8 cellular contexts compared by ENCODE assay signal in genomic region chr12:93784339-93785086, GRCh38.
A peak's percentile ranks its signal among the peaks of the same experiment; 100 is the strongest.
DNase-seq lines count a peak whose midpoint lies in the region; ATAC-seq and TF ChIP-seq lines count a peak whose summit lies in the region.

No MANE protein-coding gene starts in this region.

- intact Hi-C loops in Panc1 (cut with micrococcal nuclease; ENCODE audit: unreplicated experiment) (no loop called here), MCF 10A (cut with micrococcal nuclease) (no loop called here), left lung (cut with DNase I) (no loop called here)

- no peaks in the 10 kb centered on the region for H3K9me3 Mint-ChIP-seq in MCF 10A (ENCODE audit: unreplicated experiment)

- CTCF ChIA-PET in Panc1 (lab: Charles Lee) (interaction anchor here (0.6 to 1.0 kb wide), 3 partner anchors 17 to 261 kb away, joined by 3 to 6 read pairs (median 5); no protein-coding TSS in a partner anchor), MCF 10A (lab: Yijun Ruan, JAX) (interaction anchor here (0.5 to 4.0 kb wide), 11 partner anchors 9 to 894 kb away, joined by 3 to 29 read pairs (median 4); no protein-coding TSS in a partner anchor)

- in situ Hi-C loops in Panc1 (cut with HindIII; ENCODE audit: low pct_unique_long_range_greater_than_20kb, low sequenced_read_pairs), result no loop called here

- H3K27me3 ChIP-seq in Panc1 (ENCODE audit: control insufficient read depth, insufficient read depth, low read length) (no peaks in the 10 kb centered on the region), left lung (no peaks in the 10 kb centered on the region)

- H3K4me3 ChIP-seq in Panc1 (ENCODE audit: low read depth in 2 of 2, low read length in 2 of 2), result no peak overlapping the region
- H3K4me3 ChIP-seq in left lung, result no peak overlapping the region

- DNase-seq in Panc1 (ENCODE audit: low read depth, low spot score), result no peak
- DNase-seq in MCF 10A (ENCODE audit: unreplicated experiment), result peak; percentile 49
- no peak for DNase-seq in left lung
- DNase-seq in substantia nigra (lab: John Stamatoyannopoulos, UW), result peak in 7 of 49 donors; percentile 5 to 30 (median 15)
- no peak for DNase-seq in HuH-7 (ENCODE audit: low spot score)
- DNase-seq in SHP77 treated with DMSO at 0.1 percent for 48 hours (lab: John Stamatoyannopoulos, UW), result no peak

- no TSS peak for BruUV-seq in Panc1 (replicated peaks; lab: Mats Ljungman, UMichigan)
- TSS peak; percentile 91 for BruUV-seq in MCF 10A (replicated peaks; lab: Mats Ljungman, UMichigan)

- H3K4me1 Mint-ChIP-seq in MCF 10A (ENCODE audit: insufficient read depth, unreplicated experiment), result peaks cover 24% of the 10 kb centered on the region

- TF ChIP-seq CTCF in Panc1 (IDR thresholded peaks at IDR 0.05), result no peak
- TF ChIP-seq CTCF in MCF 10A (IDR thresholded peaks at IDR 0.05; ENCODE audit: unreplicated experiment), result no peak
- TF ChIP-seq CTCF in left lung (IDR thresholded peaks at IDR 0.05), result no peak

- ATAC-seq in GM18907 (IDR thresholded peaks at IDR 0.05; ENCODE audit: unreplicated experiment) (peak; percentile 70), Panc1 (peak; percentile 61), left lung (peak; percentile 49), HG02884 (IDR thresholded peaks at IDR 0.05; ENCODE audit: unreplicated experiment) (no peak)

- H3K27ac ChIP-seq in Panc1 (ENCODE audit: low read length) (peak overlapping the region; percentile 93), left lung (peak overlapping the region; percentile 57 to 68), substantia nigra (ENCODE audit: low read depth, low read length, poor library complexity, severe bottlenecking) (peak overlapping the region; percentile 7)

- H3K27me3 Mint-ChIP-seq in MCF 10A (ENCODE audit: insufficient read depth, unreplicated experiment), result no peaks in the 10 kb centered on the region

- H3K36me3 ChIP-seq in Panc1 (ENCODE audit: control insufficient read depth, insufficient read depth, low read length) (no peaks in the 10 kb centered on the region), left lung (no peaks in the 10 kb centered on the region)

- H3K9me3 ChIP-seq in Panc1 (ENCODE audit: control insufficient read depth, insufficient read depth, low read depth, low read length), result peaks cover 8% of the 10 kb centered on the region; the same call in 1 of the 2 replicates
- no peaks in the 10 kb centered on the region for H3K9me3 ChIP-seq in left lung

- H3K36me3 Mint-ChIP-seq in MCF 10A (ENCODE audit: insufficient read depth, unreplicated experiment), result no peaks in the 10 kb centered on the region

- peak overlapping the region; percentile 80 for H3K27ac Mint-ChIP-seq in MCF 10A (ENCODE audit: low read depth, unreplicated experiment)

- POLR2A ChIA-PET in Panc1 (lab: Charles Lee) (no interaction called here), MCF 10A (lab: Yijun Ruan, JAX) (interaction anchor here (0.6 to 4.0 kb wide), 28 partner anchors 9 to 342 kb away, joined by 3 to 49 read pairs (median 4); partner anchors contain the start of gene CRADD)

- H3K4me1 ChIP-seq in Panc1 (ENCODE audit: control insufficient read depth, insufficient read depth, low read length), result peaks cover 27% of the 10 kb centered on the region
- peaks cover 15 to 36% of the 10 kb centered on the region in 2 donors for H3K4me1 ChIP-seq in left lung

- peak overlapping the region; percentile 3 for H3K4me3 Mint-ChIP-seq in MCF 10A (ENCODE audit: unreplicated experiment)

Comparison
In these comparisons a context has a peak if more than half of its experiments do, and no peak if none do; other contexts are left out.
1. H3K27ac ChIP-seq: peak in every context shown above with its lines; median percentile 93 in Panc1; 62 in left lung; 7 in substantia nigra.